1 cellular context compared by ENCODE assay signal in the genomic region with DNA sequence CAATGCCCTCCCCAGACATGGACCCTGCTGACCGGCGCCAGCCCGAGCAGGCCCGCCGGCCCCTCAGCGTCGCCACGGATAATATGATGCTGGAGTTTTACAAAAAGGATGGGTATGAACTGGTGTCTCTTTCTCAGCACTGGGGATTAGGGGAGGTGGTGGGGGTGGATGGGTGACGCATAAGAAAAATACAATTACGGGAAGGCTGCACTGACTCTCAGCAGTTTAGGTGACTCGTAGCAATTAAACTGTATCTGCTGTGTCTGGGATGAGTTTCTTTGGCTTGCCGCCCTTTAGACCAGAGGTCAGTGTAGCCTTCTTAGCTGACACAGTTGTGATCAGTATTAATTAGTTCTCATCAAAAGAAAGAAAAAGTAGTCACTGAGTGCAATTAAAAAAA.
TF ChIP-seq lines count a peak whose summit lies in the region.

No MANE protein-coding gene starts in this region.

TF ChIP-seq in HepG2, 621 proteins besides CTCF, POLR2A, EP300 and RAD21 (continued from another document):
- TF ChIP-seq, protein P1, sequence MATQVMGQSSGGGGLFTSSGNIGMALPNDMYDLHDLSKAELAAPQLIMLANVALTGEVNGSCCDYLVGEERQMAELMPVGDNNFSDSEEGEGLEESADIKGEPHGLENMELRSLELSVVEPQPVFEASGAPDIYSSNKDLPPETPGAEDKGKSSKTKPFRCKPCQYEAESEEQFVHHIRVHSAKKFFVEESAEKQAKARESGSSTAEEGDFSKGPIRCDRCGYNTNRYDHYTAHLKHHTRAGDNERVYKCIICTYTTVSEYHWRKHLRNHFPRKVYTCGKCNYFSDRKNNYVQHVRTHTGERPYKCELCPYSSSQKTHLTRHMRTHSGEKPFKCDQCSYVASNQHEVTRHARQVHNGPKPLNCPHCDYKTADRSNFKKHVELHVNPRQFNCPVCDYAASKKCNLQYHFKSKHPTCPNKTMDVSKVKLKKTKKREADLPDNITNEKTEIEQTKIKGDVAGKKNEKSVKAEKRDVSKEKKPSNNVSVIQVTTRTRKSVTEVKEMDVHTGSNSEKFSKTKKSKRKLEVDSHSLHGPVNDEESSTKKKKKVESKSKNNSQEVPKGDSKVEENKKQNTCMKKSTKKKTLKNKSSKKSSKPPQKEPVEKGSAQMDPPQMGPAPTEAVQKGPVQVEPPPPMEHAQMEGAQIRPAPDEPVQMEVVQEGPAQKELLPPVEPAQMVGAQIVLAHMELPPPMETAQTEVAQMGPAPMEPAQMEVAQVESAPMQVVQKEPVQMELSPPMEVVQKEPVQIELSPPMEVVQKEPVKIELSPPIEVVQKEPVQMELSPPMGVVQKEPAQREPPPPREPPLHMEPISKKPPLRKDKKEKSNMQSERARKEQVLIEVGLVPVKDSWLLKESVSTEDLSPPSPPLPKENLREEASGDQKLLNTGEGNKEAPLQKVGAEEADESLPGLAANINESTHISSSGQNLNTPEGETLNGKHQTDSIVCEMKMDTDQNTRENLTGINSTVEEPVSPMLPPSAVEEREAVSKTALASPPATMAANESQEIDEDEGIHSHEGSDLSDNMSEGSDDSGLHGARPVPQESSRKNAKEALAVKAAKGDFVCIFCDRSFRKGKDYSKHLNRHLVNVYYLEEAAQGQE (IDR thresholded peaks at IDR 0.05; ENCODE audit: borderline replicate concordance in 1 of 2, low read depth in 1 of 2, low read length in 2 of 2): no peak
- TF ChIP-seq TIGD3 (CRISPR knock-in tag; IDR thresholded peaks at IDR 0.05; ENCODE audit: borderline replicate concordance): no peak
